In the genomic region with DNA sequence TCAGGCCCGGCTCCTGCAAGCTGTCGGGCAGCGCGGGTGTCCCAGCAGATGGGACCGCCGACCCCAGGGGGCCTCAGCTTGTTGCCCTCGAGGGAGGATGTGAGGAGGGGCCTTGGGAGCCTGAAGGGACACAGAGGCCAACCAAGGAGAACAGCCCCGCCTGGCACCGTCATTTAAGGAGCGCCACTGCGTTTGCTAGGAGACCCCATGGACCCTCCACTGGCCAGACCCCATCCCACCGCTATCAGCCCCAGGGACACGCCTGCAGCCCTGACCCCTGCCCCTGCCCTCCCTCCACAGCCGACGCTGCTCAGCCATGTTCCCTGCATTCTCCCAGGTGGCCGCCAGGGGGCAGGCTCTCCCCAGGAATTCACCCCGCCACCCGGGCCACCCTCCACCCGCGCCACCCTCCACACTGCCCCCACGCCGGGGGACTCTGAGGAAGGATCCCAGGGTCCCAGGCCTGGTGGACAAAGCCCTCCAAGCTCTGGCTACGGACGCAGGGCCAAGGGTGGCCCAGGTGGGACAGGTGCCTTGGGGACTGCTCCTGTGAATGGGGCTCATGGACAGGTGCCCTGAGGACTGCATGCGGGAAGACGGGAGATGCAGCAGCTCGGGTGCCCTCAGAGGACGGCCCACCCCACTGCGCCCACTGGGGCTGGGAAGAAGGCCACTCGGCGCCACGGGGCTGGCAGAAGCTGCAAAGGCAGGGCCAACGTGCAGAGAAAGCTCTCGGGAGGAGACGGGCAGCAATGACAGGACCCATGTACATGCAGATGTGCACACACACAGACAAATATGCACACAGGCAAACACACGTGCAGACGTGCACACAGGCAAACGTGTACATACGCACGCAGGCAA, we compare ENCODE assay signal across 8 cellular contexts. TPM values are rescaled to one million over a fixed set of nuclear protein-coding genes. Genes with fewer than 3 reads are reported as not detected.
DNase-seq lines count a peak whose midpoint lies in the region; ATAC-seq and TF ChIP-seq lines count a peak whose summit lies in the region.

No MANE protein-coding gene starts in this region.

- CTCF ChIA-PET in WTC11 (lab: Charles Lee) (interaction anchor here (0.5 to 4.2 kb wide), 17 partner anchors 11 to 412 kb away, joined by 3 to 22 read pairs (median 4); a partner anchor contains a TSS), MCF 10A (lab: Yijun Ruan, JAX) (interaction anchor here (0.6 to 2.5 kb wide), 14 partner anchors 10 to 1295 kb away, joined by 3 to 18 read pairs (median 3); no protein-coding TSS in a partner anchor)

- POLR2A ChIA-PET in WTC11 (lab: Charles Lee) (no interaction called here), MCF 10A (lab: Yijun Ruan, JAX) (interaction anchor here (0.6 kb wide), 1 partner anchor 521 kb away, joined by 3 read pairs; no protein-coding TSS in a partner anchor)

- intact Hi-C loops in MCF 10A (cut with micrococcal nuclease) = loop anchor here (2.0 kb wide), 2 partner anchors 41 to 183 kb away; no protein-coding TSS in a partner anchor

- H3K27me3 ChIP-seq in CD4-positive, CD25-positive, alpha-beta regulatory T cell (ENCODE audit: control insufficient read depth, insufficient read depth, low read length) = no peaks in the 10 kb centered on the region

- H3K36me3 Mint-ChIP-seq in CD4-positive, CD25-positive, alpha-beta regulatory T cell = peaks cover 8% of the 10 kb centered on the region
- H3K36me3 Mint-ChIP-seq in WTC11 (peaks cover 15% of the 10 kb centered on the region), MCF 10A (ENCODE audit: insufficient read depth, unreplicated experiment) (peaks cover 9% of the 10 kb centered on the region)

- no peak overlapping the region for H3K27ac ChIP-seq in CD4-positive, CD25-positive, alpha-beta regulatory T cell (ENCODE audit: insufficient read depth, low read length, poor library complexity, severe bottlenecking)

- ATAC-seq in CD4-positive, CD25-positive, alpha-beta regulatory T cell (ENCODE audit: low read depth in 2 of 2) = peak; percentile 80 to 84
- peak; percentile 51 for ATAC-seq in HG03354 (IDR thresholded peaks at IDR 0.05; ENCODE audit: poor library complexity, severe bottlenecking, unreplicated experiment)
- ATAC-seq in WTC11 = peak; percentile 74

- no peak overlapping the region for H3K4me3 ChIP-seq in CD4-positive, CD25-positive, alpha-beta regulatory T cell (ENCODE audit: low read depth, low read length)

- no peaks in the 10 kb centered on the region for H3K9me3 ChIP-seq in CD4-positive, CD25-positive, alpha-beta regulatory T cell (ENCODE audit: control insufficient read depth in 2 of 2, low read length in 2 of 2)

- DNase-seq in CD4-positive, CD25-positive, alpha-beta regulatory T cell = peak; percentile 50 to 73 (median 64)
- DNase-seq in WTC11 (ENCODE audit: low spot score) (peak; percentile 81), MCF 10A (ENCODE audit: unreplicated experiment) (peak; percentile 49), left kidney (ENCODE audit: low read depth, low spot score) (peak; percentile 63), SK-N-DZ (ENCODE audit: low spot score) (no peak), NCI-H774 (lab: John Stamatoyannopoulos, UW) (no peak)
- DNase-seq in stimulated activated CD4-positive, alpha-beta T cell treated with anti-CD3 and anti-CD28 coated beads, Interleukin-4, amount 100 ng/mL, for 48 hours (ENCODE audit: low read depth in 2 of 2) = peak; percentile 55 to 75

- peaks cover 12% of the 10 kb centered on the region for H3K36me3 ChIP-seq in CD4-positive, CD25-positive, alpha-beta regulatory T cell (ENCODE audit: control insufficient read depth, insufficient read depth, low read length)

- peaks cover 13% of the 10 kb centered on the region for H3K4me1 ChIP-seq in CD4-positive, CD25-positive, alpha-beta regulatory T cell (ENCODE audit: control insufficient read depth, insufficient read depth, low read length, poor library complexity, severe bottlenecking)

- no peak overlapping the region for H3K4me3 Mint-ChIP-seq in CD4-positive, CD25-positive, alpha-beta regulatory T cell
- H3K4me3 Mint-ChIP-seq in WTC11 (no peak overlapping the region), MCF 10A (ENCODE audit: unreplicated experiment) (no peak overlapping the region)

- peaks cover 0 to 17% (median 1%) of the 10 kb centered on the region in 4 donors for H3K4me1 Mint-ChIP-seq in CD4-positive, CD25-positive, alpha-beta regulatory T cell
- H3K4me1 Mint-ChIP-seq in WTC11 = no peaks in the 10 kb centered on the region
- no peaks in the 10 kb centered on the region for H3K4me1 Mint-ChIP-seq in MCF 10A (ENCODE audit: insufficient read depth, unreplicated experiment)

- TF ChIP-seq CTCF in WTC11 (IDR thresholded peaks at IDR 0.05) (peak; percentile 98), MCF 10A (IDR thresholded peaks at IDR 0.05; ENCODE audit: unreplicated experiment) (peak; percentile 99)

- no peak overlapping the region for H3K27ac Mint-ChIP-seq in CD4-positive, CD25-positive, alpha-beta regulatory T cell
- peak overlapping the region; percentile 76 for H3K27ac Mint-ChIP-seq in WTC11
- H3K27ac Mint-ChIP-seq in MCF 10A (ENCODE audit: low read depth, unreplicated experiment) = no peak overlapping the region

- no peaks in the 10 kb centered on the region for H3K27me3 Mint-ChIP-seq in CD4-positive, CD25-positive, alpha-beta regulatory T cell
- H3K27me3 Mint-ChIP-seq in WTC11 (ENCODE audit: low read depth) = no peaks in the 10 kb centered on the region
- H3K27me3 Mint-ChIP-seq in MCF 10A (ENCODE audit: insufficient read depth, unreplicated experiment) = no peaks in the 10 kb centered on the region

- no peaks in the 10 kb centered on the region for H3K9me3 Mint-ChIP-seq in CD4-positive, CD25-positive, alpha-beta regulatory T cell
- H3K9me3 Mint-ChIP-seq in WTC11 (no peaks in the 10 kb centered on the region), MCF 10A (ENCODE audit: unreplicated experiment) (no peaks in the 10 kb centered on the region)

- BruUV-seq in MCF 10A (replicated peaks; lab: Mats Ljungman, UMichigan) = no TSS peak

TF ChIP-seq in WTC11, 78 proteins besides CTCF, POLR2A, EP300 and RAD21:
- TF ChIP-seq SP1 (CRISPR knock-in tag; conservative IDR thresholded peaks at IDR 0.05) (peak; percentile 49; the same call in 1 of the 2 replicates), ZBTB21 (CRISPR knock-in tag; IDR thresholded peaks at IDR 0.05; ENCODE audit: borderline replicate concordance) (0 out of 2 replicates have a peak, but pooled peaks have one; percentile 55), TEAD4 (CRISPR knock-in tag; IDR thresholded peaks at IDR 0.05) (no peak)
TF ChIP-seq in WTC11: peak in this region for 2.

RNA-seq across cellular contexts. Expression of a gene that starts 34.4 kb away (rescaled TPM):
- total RNA-seq in CD4-positive, CD25-positive, alpha-beta regulatory T cell = 28.1 TPM
- 1 to 10 TPM; 3.8 to 5.7 (median 4.2) TPM for polyA plus RNA-seq in CD4-positive, CD25-positive, alpha-beta regulatory T cell
- total RNA-seq in WTC11 (2021) (34.0 to 36.2 TPM (median 36.0 TPM) in 3 replicates), MCF 10A (2022) (13.3 and 15.8 TPM in 2 replicates)
- polyA plus RNA-seq in SK-N-DZ (2014; cell fraction: cytosol; rRNA removed) = 6.6 and 7.8 TPM in 2 replicates
- polyA plus RNA-seq in SK-N-DZ (2014; cell fraction: nucleus; rRNA removed) = 11.8 and 19.5 TPM in 2 replicates

RNA-seq across cellular contexts. Expression of a gene that starts 39.3 kb away (rescaled TPM):
- 32.7 TPM for total RNA-seq in CD4-positive, CD25-positive, alpha-beta regulatory T cell
- polyA plus RNA-seq in CD4-positive, CD25-positive, alpha-beta regulatory T cell = 10 to 100 TPM in 1 of 4 donors, 1 to 10 TPM in 3; 2.9 to 10.4 (median 8.9) TPM
- total RNA-seq in WTC11 (2021) (39.3 to 43.0 TPM (median 42.2 TPM) in 3 replicates), MCF 10A (2022) (24.7 and 25.1 TPM in 2 replicates)
- polyA plus RNA-seq in SK-N-DZ (2014; cell fraction: cytosol; rRNA removed) = 19.7 and 34.0 TPM in 2 replicates
- polyA plus RNA-seq in SK-N-DZ (2014; cell fraction: nucleus; rRNA removed) = 58.2 and 58.5 TPM in 2 replicates

RNA-seq across cellular contexts. Expression of a gene that starts 42.3 kb away (rescaled TPM):
- total RNA-seq in CD4-positive, CD25-positive, alpha-beta regulatory T cell = 20.6 TPM
- polyA plus RNA-seq in CD4-positive, CD25-positive, alpha-beta regulatory T cell = 10 to 100 TPM; 22.9 to 34.4 (median 29.9) TPM
- 36.2 to 44.0 TPM (median 39.7 TPM) in 3 replicates for total RNA-seq in WTC11 (2021)
- 0.69 and 1.6 TPM in 2 replicates for total RNA-seq in MCF 10A (2022)
- polyA plus RNA-seq in SK-N-DZ (2014; cell fraction: cytosol; rRNA removed) = not detected in 2 replicates
- polyA plus RNA-seq in SK-N-DZ (2014; cell fraction: nucleus; rRNA removed) = not detected in 2 replicates

RNA-seq across cellular contexts. Expression of a gene that starts 59.2 kb away (rescaled TPM):
- total RNA-seq in CD4-positive, CD25-positive, alpha-beta regulatory T cell = 1.7 TPM
- under 1 TPM in 3 of 4 donors, not detected in 1; 0.19 to 0.85 (median 0.61) TPM for polyA plus RNA-seq in CD4-positive, CD25-positive, alpha-beta regulatory T cell
- total RNA-seq in WTC11 (2021) (1.0 to 1.4 TPM (median 1.3 TPM) in 3 replicates), MCF 10A (2022) (not detected in 2 replicates)
- polyA plus RNA-seq in SK-N-DZ (2014; cell fraction: cytosol; rRNA removed) = 0.23 and 0.44 TPM in 2 replicates
- polyA plus RNA-seq in SK-N-DZ (2014; cell fraction: nucleus; rRNA removed) = not detected in 2 replicates

Comparison
In these comparisons a context has a peak if more than half of its experiments do, and no peak if none do; other contexts are left out.
1. DNase-seq: peak in CD4-positive, CD25-positive, alpha-beta regulatory T cell (3 of 3), WTC11 (single experiment), MCF 10A (single experiment), left kidney (single experiment) and stimulated activated CD4-positive, alpha-beta T cell treated with anti-CD3 and anti-CD28 coated beads, Interleukin-4, amount 100 ng/mL, for 48 hours (2 of 2); none in SK-N-DZ (single experiment) and NCI-H774 (single experiment).
2. Peak in every context shown above with its lines, with median percentiles within 50 percentile points of each other: ATAC-seq.